ENCODE assay signal across 14 cellular contexts in genomic region chr1:33332357-33332789, GRCh38. TPM values are rescaled to one million over a fixed set of nuclear protein-coding genes. Genes with fewer than 3 reads are reported as not detected.
DNase-seq lines count a peak whose midpoint lies in the region; ATAC-seq and TF ChIP-seq lines count a peak whose summit lies in the region.
"Had no signal": no experiment of that assay in that cellular context is flagged by ENCODE, and none has a peak within 500 bp of the region (broad histone marks: within the 10 kb centered on the region; RNA-seq: fewer than 3 reads in every experiment).

No MANE protein-coding gene starts in this region.

- H3K14ac ChIP-seq in mesenchymal stem cell (ENCODE audit: low read length in 2 of 2), result no peak overlapping the region

- peaks cover 4% of the 10 kb centered on the region for H3K79me1 ChIP-seq in mesenchymal stem cell (replicated peaks; ENCODE audit: low read length, poor library complexity, severe bottlenecking)

- H2BK5ac ChIP-seq in mesenchymal stem cell (ENCODE audit: low read depth, low read length, poor library complexity, severe bottlenecking), result no peak overlapping the region

- no peak overlapping the region for H3K23ac ChIP-seq in mesenchymal stem cell (ENCODE audit: low read length in 2 of 2)

- H3K4me1 ChIP-seq in SJCRH30 (peaks cover 44% of the 10 kb centered on the region), mesenchymal stem cell (ENCODE audit: control insufficient read depth, insufficient read depth, low read depth, low read length) (peaks cover 54% of the 10 kb centered on the region), suprapubic skin (peaks cover 68% of the 10 kb centered on the region)

- no peak overlapping the region for H3K4me2 ChIP-seq in mesenchymal stem cell (ENCODE audit: low read length, poor library complexity, severe bottlenecking)

- whole genome bisulfite sequencing in mesenchymal stem cell, result 97% methylated on average over 10 of the region's 10 CpGs
- 77% methylated on average over 10 of the region's 10 CpGs for WGBS in suprapubic skin

- H3K4me3 ChIP-seq in SJCRH30 (no peak overlapping the region), mesenchymal stem cell (ENCODE audit: insufficient read depth in 1 of 2, low read depth in 1 of 2, low read length in 2 of 2) (no peak overlapping the region), suprapubic skin (no peak overlapping the region)

- no peak overlapping the region for H2AFZ ChIP-seq in mesenchymal stem cell (ENCODE audit: low read depth, low read length)

- TF ChIP-seq POLR2A in suprapubic skin (IDR thresholded peaks at IDR 0.05), result no peak

- no peak overlapping the region for H2AK5ac ChIP-seq in mesenchymal stem cell (ENCODE audit: low read length, severe bottlenecking)

- peaks cover 39% of the 10 kb centered on the region for H3K36me3 Mint-ChIP-seq in chondrocyte (ENCODE audit: low read depth)
- peaks cover 65% of the 10 kb centered on the region for H3K36me3 Mint-ChIP-seq in effector memory CD8-positive, alpha-beta T cell (ENCODE audit: insufficient read depth)

- peak overlapping the region; percentile 83 for H3K9ac ChIP-seq in mesenchymal stem cell (ENCODE audit: low read length)

- H3K9me3 Mint-ChIP-seq in chondrocyte (ENCODE audit: low read depth), result no peaks in the 10 kb centered on the region
- no peaks in the 10 kb centered on the region for H3K9me3 Mint-ChIP-seq in effector memory CD8-positive, alpha-beta T cell
- H3K9me3 Mint-ChIP-seq: activated CD8-positive, alpha-beta T cell treated with anti-CD3 and anti-CD28 coated beads for 36 hours had no signal

- peaks cover 77% of the 10 kb centered on the region for H3K4me1 Mint-ChIP-seq in chondrocyte (ENCODE audit: low read depth)
- peaks cover 5 to 10% of the 10 kb centered on the region in 2 donors for H3K4me1 Mint-ChIP-seq in effector memory CD8-positive, alpha-beta T cell (ENCODE audit: low read depth in 2 of 2)

- H3K27ac Mint-ChIP-seq in chondrocyte (ENCODE audit: unreplicated experiment), result peak overlapping the region; percentile 42
- no peak overlapping the region for H3K27ac Mint-ChIP-seq in effector memory CD8-positive, alpha-beta T cell
- H3K27ac Mint-ChIP-seq: activated CD8-positive, alpha-beta T cell treated with anti-CD3 and anti-CD28 coated beads for 36 hours had no signal

- no peak overlapping the region for H3K4me3 Mint-ChIP-seq in chondrocyte (ENCODE audit: unreplicated experiment)
- no peak overlapping the region for H3K4me3 Mint-ChIP-seq in effector memory CD8-positive, alpha-beta T cell
- H3K4me3 Mint-ChIP-seq: activated CD8-positive, alpha-beta T cell treated with anti-CD3 and anti-CD28 coated beads for 36 hours had no signal

- peak overlapping the region; percentile 80 for H3K27ac ChIP-seq in SJCRH30
- peak overlapping the region; percentile 63 for H3K27ac ChIP-seq in mesenchymal stem cell (ENCODE audit: low read length, poor library complexity, severe bottlenecking)
- H3K27ac ChIP-seq in suprapubic skin, result peak overlapping the region; percentile 83

- H2BK15ac ChIP-seq in mesenchymal stem cell (ENCODE audit: low read depth, poor library complexity, severe bottlenecking), result no peak overlapping the region

- H3K4ac ChIP-seq in mesenchymal stem cell (ENCODE audit: low read depth in 1 of 2, low read length in 2 of 2), result no peak overlapping the region

- no peaks in the 10 kb centered on the region for H3K9me3 ChIP-seq in SJCRH30 (replicated peaks)
- no peaks in the 10 kb centered on the region for H3K9me3 ChIP-seq in mesenchymal stem cell (ENCODE audit: control insufficient read depth, low read length)
- H3K9me3 ChIP-seq in suprapubic skin, result no peaks in the 10 kb centered on the region

- no peaks in the 10 kb centered on the region for H3K27me3 ChIP-seq in SJCRH30
- H3K27me3 ChIP-seq in mesenchymal stem cell (ENCODE audit: control insufficient read depth in 1 of 2, insufficient read depth in 1 of 2, low read length in 2 of 2), result no peaks in the 10 kb centered on the region
- H3K27me3 ChIP-seq in suprapubic skin, result no peaks in the 10 kb centered on the region

- no peak overlapping the region for H2BK12ac ChIP-seq in mesenchymal stem cell (ENCODE audit: low read length in 2 of 2)

- TF ChIP-seq EP300 in suprapubic skin (IDR thresholded peaks at IDR 0.05), result no peak

- H3K36me3 ChIP-seq in SJCRH30 (peaks cover 72% of the 10 kb centered on the region), mesenchymal stem cell (ENCODE audit: control insufficient read depth in 1 of 2, insufficient read depth in 2 of 2, low read depth in 1 of 2, low read length in 2 of 2) (peaks cover 68 to 80% of the 10 kb centered on the region in 2 experiments), suprapubic skin (peaks cover 58% of the 10 kb centered on the region)

- no peak overlapping the region for H3K18ac ChIP-seq in mesenchymal stem cell (ENCODE audit: low read depth in 1 of 2, low read length in 2 of 2)

- H2BK120ac ChIP-seq in mesenchymal stem cell (ENCODE audit: low read depth, low read length), result no peak overlapping the region

- H3K27me3 Mint-ChIP-seq in chondrocyte (ENCODE audit: low read depth), result no peaks in the 10 kb centered on the region
- H3K27me3 Mint-ChIP-seq in effector memory CD8-positive, alpha-beta T cell, result no peaks in the 10 kb centered on the region
- H3K27me3 Mint-ChIP-seq: activated CD8-positive, alpha-beta T cell treated with anti-CD3 and anti-CD28 coated beads for 36 hours; naive B cell had no signal

- H4K8ac ChIP-seq in mesenchymal stem cell (ENCODE audit: low read length), result no peak overlapping the region

- DNase-seq in SJCRH30 (peak in 1 of 2 experiments; percentile 63), chondrocyte (ENCODE audit: low spot score) (no peak), mesenchymal stem cell (no peak), suprapubic skin (ENCODE audit: low spot score in 2 of 2) (peak in 1 of 2 donors; percentile 69), COLO829 (ENCODE audit: low spot score) (no peak), superior temporal gyrus (ENCODE audit: extremely low spot score) (no peak)
- DNase-seq in effector memory CD8-positive, alpha-beta T cell, result no peak
- no peak for DNase-seq in stimulated activated CD4-positive, alpha-beta T cell treated with anti-CD3 and anti-CD28 coated beads, Interleukin-15, amount 100 ng/mL, for 24 hours
- DNase-seq: activated CD8-positive, alpha-beta T cell treated with anti-CD3 and anti-CD28 coated beads for 36 hours; amniotic stem cell; DMS79; KG1; naive B cell; NCI-H345 had no signal

- TF ChIP-seq CTCF in chondrocyte (IDR thresholded peaks at IDR 0.05) (no peak), suprapubic skin (IDR thresholded peaks at IDR 0.05) (no peak)

- H4K91ac ChIP-seq in mesenchymal stem cell (ENCODE audit: low read length), result no peak overlapping the region

- ATAC-seq in effector memory CD8-positive, alpha-beta T cell (replicated peaks), result no peak
- ATAC-seq: activated CD8-positive, alpha-beta T cell treated with anti-CD3 and anti-CD28 coated beads for 36 hours had no signal

RNA-seq across cellular contexts. Expression of gene A3GALT2, which starts 11.5 kb away (rescaled TPM):
- total RNA-seq in SJCRH30 (2014; rRNA removed; shearing (Covaris generic)), result not detected in 2 replicates
- 0.27 TPM in 1 of 3 replicates, not detected in the others for total RNA-seq in chondrocyte
- 0.04 TPM for polyA plus RNA-seq in mesenchymal stem cell (2013, experiment 1 of 2)
- not detected for polyA plus RNA-seq in mesenchymal stem cell (2013, experiment 2 of 2)
- not detected for total RNA-seq in suprapubic skin
- total RNA-seq: activated CD8-positive, alpha-beta T cell treated with anti-CD3 and anti-CD28 coated beads for 36 hours had no signal
